25 cellular contexts compared by ENCODE assay signal in genomic region chr17:2610195-2610594, GRCh38. TPM values are rescaled to one million over a fixed set of nuclear protein-coding genes. Genes with fewer than 3 reads are reported as not detected.
DNase-seq lines count a peak whose midpoint lies in the region; ATAC-seq and TF ChIP-seq lines count a peak whose summit lies in the region.
"Had no signal": no experiment of that assay in that cellular context is flagged by ENCODE, and none has a peak within 500 bp of the region (broad histone marks: within the 10 kb centered on the region; RNA-seq: fewer than 3 reads in every experiment).

No MANE protein-coding gene starts in this region.

- no peaks in the 10 kb centered on the region for H3K27me3 ChIP-seq in cardiac muscle cell
- H3K27me3 ChIP-seq in heart right ventricle = no peaks in the 10 kb centered on the region
- no peaks in the 10 kb centered on the region for H3K27me3 ChIP-seq in ascending aorta
- H3K27me3 ChIP-seq: BLaER1, pancreas, SJSA1, spleen, tibial nerve had no signal

- H3K27me3 Mint-ChIP-seq in WTC11 (ENCODE audit: low read depth) (no peaks in the 10 kb centered on the region), memory B cell (no peaks in the 10 kb centered on the region)
- H3K27me3 Mint-ChIP-seq: activated naive CD4-positive, alpha-beta T cell treated with anti-CD3 and anti-CD28 coated beads, Interleukin-2, amount 50 U/mL, for 24 hours; T-cell had no signal

- DNase-seq in cardiac muscle cell (ENCODE audit: low read depth in 1 of 2, low spot score in 1 of 2) = no peak
- no peak for DNase-seq in heart right ventricle
- no peak for DNase-seq in WTC11 (ENCODE audit: low spot score)
- no peak for DNase-seq in memory B cell (ENCODE audit: low spot score in 2 of 2)
- DNase-seq in ascending aorta (ENCODE audit: low spot score in 2 of 2) = no peak
- no peak for DNase-seq in effector CD4-positive, alpha-beta T cell
- DNase-seq: ACHN; activated CD4-positive, CD25-positive, alpha-beta regulatory T cell treated with anti-CD3 and anti-CD28 coated beads, Interleukin-2, amount 50 U/mL, for 72 hours; central memory CD4-positive, alpha-beta T cell; dermis blood vessel endothelial cell; Kasumi-1; left ventricle myocardium superior; midbrain; NCI-H1436; NCI-H2081 treated with DMSO at 0.1 percent for 48 hours; pancreas; right cardiac atrium; spleen; T-cell had no signal

- H3K27ac ChIP-seq in cardiac muscle cell = peak overlapping the region; percentile 24
- no peak overlapping the region for H3K27ac ChIP-seq in heart right ventricle
- no peak overlapping the region for H3K27ac ChIP-seq in ascending aorta
- H3K27ac ChIP-seq: BLaER1, pancreas, SJSA1, spleen, tibial nerve had no signal

- H3K27ac Mint-ChIP-seq in WTC11 = peak overlapping the region; percentile 50
- H3K27ac Mint-ChIP-seq in memory B cell = peak overlapping the region; percentile 41
- H3K27ac Mint-ChIP-seq: activated naive CD4-positive, alpha-beta T cell treated with anti-CD3 and anti-CD28 coated beads, Interleukin-2, amount 50 U/mL, for 24 hours had no signal

- H3K4me1 ChIP-seq in cardiac muscle cell (ENCODE audit: low read depth) = no peaks in the 10 kb centered on the region
- H3K4me1 ChIP-seq in heart right ventricle = peaks cover 0 to 82% (median 54%) of the 10 kb centered on the region in 9 donors
- H3K4me1 ChIP-seq in ascending aorta = peaks cover 0 to 33% of the 10 kb centered on the region in 2 donors
- H3K4me1 ChIP-seq: SJSA1 had no signal

- TF ChIP-seq CTCF in cardiac muscle cell (IDR thresholded peaks at IDR 0.05; ENCODE audit: low read depth, low read length) (no peak), heart right ventricle (IDR thresholded peaks at IDR 0.05) (no peak), WTC11 (IDR thresholded peaks at IDR 0.05) (no peak), ascending aorta (IDR thresholded peaks at IDR 0.05) (no peak)

- POLR2A ChIA-PET in WTC11 (lab: Charles Lee) = no interaction called here

- H3K36me3 ChIP-seq in cardiac muscle cell = no peaks in the 10 kb centered on the region
- H3K36me3 ChIP-seq in heart right ventricle = peaks cover 0 to 7% (median 0%) of the 10 kb centered on the region in 9 donors
- H3K36me3 ChIP-seq in ascending aorta = no peaks in the 10 kb centered on the region
- H3K36me3 ChIP-seq: pancreas, tibial nerve had no signal

- no peaks in the 10 kb centered on the region for H3K9me3 Mint-ChIP-seq in WTC11
- H3K9me3 Mint-ChIP-seq in memory B cell = no peaks in the 10 kb centered on the region
- H3K9me3 Mint-ChIP-seq: activated naive CD4-positive, alpha-beta T cell treated with anti-CD3 and anti-CD28 coated beads, Interleukin-2, amount 50 U/mL, for 24 hours; T-cell had no signal

- H3K36me3 Mint-ChIP-seq in WTC11 (no peaks in the 10 kb centered on the region), memory B cell (peaks cover 7% of the 10 kb centered on the region)

- H3K4me1 Mint-ChIP-seq in WTC11 (peaks cover 34% of the 10 kb centered on the region), memory B cell (peaks cover 26% of the 10 kb centered on the region)

- no peaks in the 10 kb centered on the region for H3K9me3 ChIP-seq in cardiac muscle cell (ENCODE audit: low read depth)
- no peaks in the 10 kb centered on the region for H3K9me3 ChIP-seq in heart right ventricle
- H3K9me3 ChIP-seq in ascending aorta = no peaks in the 10 kb centered on the region
- H3K9me3 ChIP-seq: BLaER1, pancreas, SJSA1, spleen, tibial nerve had no signal

- no peak overlapping the region for H3K4me3 Mint-ChIP-seq in WTC11
- H3K4me3 Mint-ChIP-seq in memory B cell = no peak overlapping the region
- H3K4me3 Mint-ChIP-seq: activated naive CD4-positive, alpha-beta T cell treated with anti-CD3 and anti-CD28 coated beads, Interleukin-2, amount 50 U/mL, for 24 hours had no signal

- ATAC-seq in heart right ventricle = no peak
- no peak for ATAC-seq in WTC11
- no peak for ATAC-seq in memory B cell (ENCODE audit: low read depth)
- ATAC-seq in HG03520 (IDR thresholded peaks at IDR 0.05; ENCODE audit: unreplicated experiment) = no peak
- ATAC-seq: HCT116, left ventricle myocardium superior, pancreas, right cardiac atrium, T-cell had no signal

- CTCF ChIA-PET in WTC11 (lab: Charles Lee) = interaction anchor here (0.6 to 1.3 kb wide), 4 partner anchors 14 to 194 kb away, joined by 3 to 5 read pairs (median 4); no protein-coding TSS in a partner anchor

- H3K4me3 ChIP-seq in cardiac muscle cell = no peak overlapping the region
- H3K4me3 ChIP-seq in heart right ventricle = no peak overlapping the region
- H3K4me3 ChIP-seq in ascending aorta = no peak overlapping the region
- H3K4me3 ChIP-seq: BLaER1, pancreas, SJSA1, spleen, tibial nerve had no signal

- intact Hi-C loops in heart right ventricle (cut with DNase I) = no loop called here
- intact Hi-C loops in ascending aorta (cut with DNase I) = no loop called here

TF ChIP-seq in WTC11, 78 proteins besides CTCF, POLR2A, EP300 and RAD21:
- TF ChIP-seq ZNF423 (CRISPR knock-in tag; IDR thresholded peaks at IDR 0.05) (no peak), E2F1 (CRISPR knock-in tag; IDR thresholded peaks at IDR 0.05) (no peak), ZNF281 (CRISPR knock-in tag; IDR thresholded peaks at IDR 0.05) (no peak), TEAD1 (CRISPR knock-in tag; IDR thresholded peaks at IDR 0.05) (no peak), FOXP1 (CRISPR knock-in tag; IDR thresholded peaks at IDR 0.05; ENCODE audit: borderline replicate concordance) (no peak), CBFB (CRISPR knock-in tag; IDR thresholded peaks at IDR 0.05; ENCODE audit: low read depth) (no peak), ATF3 (CRISPR knock-in tag; conservative IDR thresholded peaks at IDR 0.05) (no peak), MYBL2 (CRISPR knock-in tag; IDR thresholded peaks at IDR 0.05) (no peak), OVOL2 (CRISPR knock-in tag; IDR thresholded peaks at IDR 0.05; ENCODE audit: borderline replicate concordance) (no peak), MXD4 (CRISPR knock-in tag; IDR thresholded peaks at IDR 0.05; ENCODE audit: borderline replicate concordance) (no peak), ZNF263 (CRISPR knock-in tag; IDR thresholded peaks at IDR 0.05; ENCODE audit: low read depth) (no peak), GRHL2 (CRISPR knock-in tag; IDR thresholded peaks at IDR 0.05; ENCODE audit: insufficient replicate concordance, severe bottlenecking) (no peak)

RNA-seq across cellular contexts. Expression of gene PAFAH1B1, which starts 16.7 kb away (rescaled TPM):
- 46.5 and 79.3 TPM in 2 replicates for total RNA-seq in cardiac muscle cell
- polyA plus RNA-seq in cardiac muscle cell = 49.3 and 106 TPM in 2 replicates
- total RNA-seq in heart right ventricle = 100 to 1,000 TPM; 113 to 155 (median 132) TPM
- 10 to 100 TPM; 39.3 to 42.4 TPM for polyA plus RNA-seq in heart right ventricle
- total RNA-seq in WTC11 (2021) = 113 to 115 TPM (median 114 TPM) in 3 replicates
- 29.6 TPM for total RNA-seq in ascending aorta
